ENCODE assay signal across 23 cellular contexts in genomic region chr10:118092209-118092608, GRCh38.
"Had no signal": no experiment of that assay in that cellular context is flagged by ENCODE, and none has a peak within 500 bp of the region (broad histone marks: within the 10 kb centered on the region; RNA-seq: fewer than 3 reads in every experiment).

No MANE protein-coding gene starts in this region.

- H3K27ac ChIP-seq: colonic mucosa, coronary artery, dorsolateral prefrontal cortex, esophagus muscularis mucosa, foreskin keratinocyte, gastrocnemius medialis, gastroesophageal sphincter, heart left ventricle, heart right ventricle, hepatocyte had no signal

- H3K4me3 ChIP-seq: colonic mucosa, coronary artery, dorsolateral prefrontal cortex, esophagus muscularis mucosa, esophagus squamous epithelium, gastrocnemius medialis, gastroesophageal sphincter, heart left ventricle, heart right ventricle, hepatocyte had no signal

- H3K27me3 ChIP-seq: colonic mucosa, dorsolateral prefrontal cortex, esophagus muscularis mucosa, esophagus squamous epithelium, gastrocnemius medialis, gastroesophageal sphincter, heart left ventricle, heart right ventricle, hepatocyte had no signal

- H3K4me1 ChIP-seq: colonic mucosa, esophagus muscularis mucosa, esophagus squamous epithelium, foreskin keratinocyte, gastrocnemius medialis, gastroesophageal sphincter, heart left ventricle, heart right ventricle had no signal

- H3K36me3 ChIP-seq: colonic mucosa, esophagus muscularis mucosa, esophagus squamous epithelium, gastrocnemius medialis, gastroesophageal sphincter, heart left ventricle, heart right ventricle had no signal

- DNase-seq: colonic mucosa; cortex of kidney; dermis blood vessel endothelial cell; dorsolateral prefrontal cortex; effector CD4-positive, alpha-beta T cell; effector CD8-positive, alpha-beta T cell; effector memory CD4-positive, alpha-beta T cell; effector memory CD8-positive, alpha-beta T cell; endodermal cell; erythroblast; esophagus squamous epithelium; foreskin fibroblast; foreskin keratinocyte; foreskin melanocyte; gastrocnemius medialis; glutamatergic neuron; head of caudate nucleus; heart left ventricle; heart right ventricle had no signal

- H3K9me3 ChIP-seq: colonic mucosa, esophagus muscularis mucosa, esophagus squamous epithelium, gastrocnemius medialis, gastroesophageal sphincter, heart left ventricle, heart right ventricle had no signal

- ATAC-seq: effector memory CD8-positive, alpha-beta T cell; foreskin keratinocyte; gastrocnemius medialis; gastroesophageal sphincter; heart left ventricle; heart right ventricle had no signal
